38 cellular contexts compared by ENCODE assay signal in the genomic region with DNA sequence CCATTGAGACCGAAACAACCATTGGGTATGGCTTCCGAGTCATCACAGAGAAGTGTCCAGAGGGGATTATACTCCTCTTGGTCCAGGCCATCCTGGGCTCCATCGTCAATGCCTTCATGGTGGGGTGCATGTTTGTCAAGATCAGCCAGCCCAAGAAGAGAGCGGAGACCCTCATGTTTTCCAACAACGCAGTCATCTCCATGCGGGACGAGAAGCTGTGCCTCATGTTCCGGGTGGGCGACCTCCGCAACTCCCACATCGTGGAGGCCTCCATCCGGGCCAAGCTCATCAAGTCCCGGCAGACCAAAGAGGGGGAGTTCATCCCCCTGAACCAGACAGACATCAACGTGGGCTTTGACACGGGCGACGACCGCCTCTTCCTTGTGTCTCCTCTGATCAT. TPM values are rescaled to one million over a fixed set of nuclear protein-coding genes. Genes with fewer than 3 reads are reported as not detected.
"Had no signal": no experiment of that assay in that cellular context is flagged by ENCODE, and none has a peak within 500 bp of the region (broad histone marks: within the 10 kb centered on the region; RNA-seq: fewer than 3 reads in every experiment).

No MANE protein-coding gene starts in this region.

- H3K27me3 ChIP-seq: adrenal gland, body of pancreas, brain microvascular endothelial cell, cardiac muscle cell had no signal

- H3K36me3 Mint-ChIP-seq: activated CD4-positive, alpha-beta memory T cell treated with anti-CD3 and anti-CD28 coated beads for 36 hours; activated naive CD4-positive, alpha-beta T cell treated with anti-CD3 and anti-CD28 coated beads, Interleukin-2, amount 50 U/mL, for 72 hours; activated naive CD8-positive, alpha-beta T cell treated with anti-CD3 and anti-CD28 coated beads for 36 hours; T-cell had no signal

- H3K36me3 ChIP-seq: brain microvascular endothelial cell, breast epithelium had no signal

- H3K4me3 ChIP-seq: adrenal gland, body of pancreas, breast epithelium, cardiac muscle cell had no signal

- H3K27ac ChIP-seq: adrenal gland, body of pancreas, brain microvascular endothelial cell, breast epithelium, cardiac muscle cell, VCaP had no signal

- DNase-seq: activated B cell treated with CpG ODN at 0.5 μM for 24 hours; activated CD4-positive, alpha-beta memory T cell treated with anti-CD3 and anti-CD28 coated beads for 36 hours; activated CD4-positive, alpha-beta T cell treated with anti-CD3 and anti-CD28 coated beads for 4 hours; activated CD4-positive, alpha-beta T cell treated with anti-CD3 and anti-CD28 coated beads, Interleukin-2, amount 10 ng/mL, durations not matched to agents 24 days and 14 days; activated CD4-positive, alpha-beta T cell treated with anti-CD3 and anti-CD28 coated beads, Interleukin-2, amount 50 U/mL, for 1 hour; activated CD4-positive, alpha-beta T cell treated with anti-CD3 and anti-CD28 coated beads, Interleukin-2, amount 50 U/mL, for 4 hours; activated CD4-positive, CD25-positive, alpha-beta regulatory T cell treated with anti-CD3 and anti-CD28 coated beads, Interleukin-2, amount 50 U/mL, for 72 hours; activated CD8-positive, alpha-beta memory T cell treated with anti-CD3 and anti-CD28 coated beads, Interleukin-2, amount 50 U/mL, for 4 hours; activated CD8-positive, alpha-beta T cell treated with anti-CD3 and anti-CD28 coated beads for 36 hours; activated gamma-delta T cell treated with Interleukin-2 at 50 U/mL for 16 hours; activated naive CD4-positive, alpha-beta T cell; activated naive CD4-positive, alpha-beta T cell treated with anti-CD3 and anti-CD28 coated beads for 36 hours; activated naive CD4-positive, alpha-beta T cell treated with anti-CD3 and anti-CD28 coated beads, Interleukin-2, amount 50 U/mL, for 16 hours; activated naive CD8-positive, alpha-beta T cell treated with anti-CD3 and anti-CD28 coated beads for 36 hours; activated T-cell treated with anti-CD3 and anti-CD28 coated beads for 4 hours; activated T-cell treated with anti-CD3 and anti-CD28 coated beads, Interleukin-2, amount 50 U/mL, for 1 hour; activated T-cell treated with anti-CD3 and anti-CD28 coated beads, Interleukin-2, amount 50 U/mL, for 4 hours; activated T-cell treated with anti-CD3 and anti-CD28 coated beads, Interleukin-2, amount 50 U/mL, for 72 hours; adrenal gland; amniotic stem cell; body of pancreas; brain microvascular endothelial cell; cerebellar nuclear complex; T-cell; T-helper 17 cell had no signal

- H3K9me3 ChIP-seq: adrenal gland, body of pancreas, breast epithelium had no signal

- H3K9me3 Mint-ChIP-seq: activated B cell treated with CpG ODN at 0.5 μM for 24 hours; activated CD4-positive, alpha-beta memory T cell treated with anti-CD3 and anti-CD28 coated beads for 36 hours; activated CD8-positive, alpha-beta T cell treated with anti-CD3 and anti-CD28 coated beads for 36 hours; activated naive CD4-positive, alpha-beta T cell treated with anti-CD3 and anti-CD28 coated beads for 36 hours; activated naive CD4-positive, alpha-beta T cell treated with anti-CD3 and anti-CD28 coated beads, Interleukin-2, amount 50 U/mL, for 72 hours; activated naive CD8-positive, alpha-beta T cell treated with anti-CD3 and anti-CD28 coated beads for 36 hours; activated T-cell treated with anti-CD3 and anti-CD28 coated beads, Interleukin-2, amount 50 U/mL, for 4 hours; activated T-cell treated with anti-CD3 and anti-CD28 coated beads, Interleukin-2, amount 50 U/mL, for 72 hours; activated T-helper 17 cell treated with anti-CD3 and anti-CD28 coated beads, Interleukin-2, amount 50 U/mL, for 72 hours; central memory CD8-positive, alpha-beta T cell; T-cell had no signal

- ATAC-seq: activated CD8-positive, alpha-beta T cell treated with anti-CD3 and anti-CD28 coated beads for 36 hours; activated naive CD4-positive, alpha-beta T cell treated with anti-CD3 and anti-CD28 coated beads, Interleukin-2, amount 50 U/mL, for 72 hours; activated T-cell treated with anti-CD3 and anti-CD28 coated beads, Interleukin-2, amount 50 U/mL, for 4 hours; activated T-cell treated with anti-CD3 and anti-CD28 coated beads, Interleukin-2, amount 50 U/mL, for 72 hours; activated T-helper 17 cell treated with anti-CD3 and anti-CD28 coated beads, Interleukin-2, amount 50 U/mL, for 72 hours; body of pancreas; T-cell; T-helper 17 cell had no signal

- H3K27ac Mint-ChIP-seq: activated B cell treated with CpG ODN at 0.5 μM for 24 hours; activated CD4-positive, alpha-beta memory T cell treated with anti-CD3 and anti-CD28 coated beads for 36 hours; activated CD4-positive, alpha-beta T cell treated with anti-CD3 and anti-CD28 coated beads, Interleukin-2, amount 10 ng/mL, durations not matched to agents 24 days and 14 days; activated CD8-positive, alpha-beta T cell treated with anti-CD3 and anti-CD28 coated beads for 36 hours; activated naive CD4-positive, alpha-beta T cell treated with anti-CD3 and anti-CD28 coated beads for 36 hours; activated naive CD4-positive, alpha-beta T cell treated with anti-CD3 and anti-CD28 coated beads, Interleukin-2, amount 50 U/mL, for 72 hours; activated naive CD8-positive, alpha-beta T cell treated with anti-CD3 and anti-CD28 coated beads for 36 hours; activated T-cell treated with anti-CD3 and anti-CD28 coated beads, Interleukin-2, amount 50 U/mL, for 72 hours; activated T-helper 1 cell treated with anti-CD3 and anti-CD28 coated beads, Interleukin-12 subunit alpha, Interleukin-12 subunit beta, Interleukin-2, Interleukin-4 antibody, amounts not matched to agents 30 ng/mL and 10 ng/mL and 1 ng/mL, durations not matched to agents 14 hours and 24 hours and 36 hours; activated T-helper 17 cell treated with anti-CD3 and anti-CD28 coated beads, Interleukin-2, amount 50 U/mL, for 72 hours; T-cell; T-helper 17 cell had no signal

- H3K4me1 Mint-ChIP-seq: activated CD4-positive, alpha-beta T cell treated with anti-CD3 and anti-CD28 coated beads, Interleukin-2, amount 10 ng/mL, durations not matched to agents 24 days and 14 days; activated naive CD8-positive, alpha-beta T cell treated with anti-CD3 and anti-CD28 coated beads for 36 hours; activated T-helper 17 cell treated with anti-CD3 and anti-CD28 coated beads, Interleukin-2, amount 50 U/mL, for 72 hours; central memory CD8-positive, alpha-beta T cell had no signal

- H3K4me3 Mint-ChIP-seq: activated B cell treated with CpG ODN at 0.5 μM for 24 hours; activated CD4-positive, alpha-beta memory T cell treated with anti-CD3 and anti-CD28 coated beads for 36 hours; activated CD4-positive, alpha-beta T cell treated with anti-CD3 and anti-CD28 coated beads, Interleukin-2, amount 10 ng/mL, durations not matched to agents 24 days and 14 days; activated CD8-positive, alpha-beta T cell treated with anti-CD3 and anti-CD28 coated beads for 36 hours; activated naive CD4-positive, alpha-beta T cell treated with anti-CD3 and anti-CD28 coated beads for 36 hours; activated naive CD8-positive, alpha-beta T cell treated with anti-CD3 and anti-CD28 coated beads for 36 hours; activated T-cell treated with anti-CD3 and anti-CD28 coated beads, Interleukin-2, amount 50 U/mL, for 4 hours; activated T-cell treated with anti-CD3 and anti-CD28 coated beads, Interleukin-2, amount 50 U/mL, for 72 hours; activated T-helper 1 cell treated with anti-CD3 and anti-CD28 coated beads, Interleukin-12 subunit alpha, Interleukin-12 subunit beta, Interleukin-2, Interleukin-4 antibody, amounts not matched to agents 30 ng/mL and 10 ng/mL and 1 ng/mL, durations not matched to agents 14 hours and 24 hours and 36 hours; activated T-helper 17 cell treated with anti-CD3 and anti-CD28 coated beads, Interleukin-2, amount 50 U/mL, for 72 hours; central memory CD8-positive, alpha-beta T cell; T-cell; T-helper 17 cell had no signal

RNA-seq across cellular contexts. Expression of a gene that starts 20.5 kb away (rescaled TPM):
- total RNA-seq: activated B cell treated with CpG ODN at 0.5 μM for 24 hours; activated CD4-positive, alpha-beta memory T cell treated with anti-CD3 and anti-CD28 coated beads for 36 hours; activated CD4-positive, alpha-beta T cell treated with anti-CD3 and anti-CD28 coated beads, Interleukin-2, amount 10 ng/mL, durations not matched to agents 24 days and 14 days; activated CD8-positive, alpha-beta memory T cell treated with anti-CD3 and anti-CD28 coated beads for 36 hours; activated CD8-positive, alpha-beta T cell treated with anti-CD3 and anti-CD28 coated beads for 36 hours; activated naive CD4-positive, alpha-beta T cell treated with anti-CD3 and anti-CD28 coated beads for 36 hours; activated naive CD4-positive, alpha-beta T cell treated with anti-CD3 and anti-CD28 coated beads, Interleukin-2, amount 50 U/mL, for 72 hours; activated naive CD8-positive, alpha-beta T cell treated with anti-CD3 and anti-CD28 coated beads for 36 hours; activated T-cell treated with anti-CD3 and anti-CD28 coated beads, Interleukin-2, amount 50 U/mL, for 4 hours; activated T-helper 1 cell treated with anti-CD3 and anti-CD28 coated beads, Interleukin-12 subunit alpha, Interleukin-12 subunit beta, Interleukin-2, Interleukin-4 antibody, amounts not matched to agents 30 ng/mL and 10 ng/mL and 1 ng/mL, durations not matched to agents 14 hours and 24 hours and 36 hours; activated T-helper 17 cell treated with anti-CD3 and anti-CD28 coated beads, Interleukin-2, amount 50 U/mL, for 72 hours; T-helper 1 cell treated with Interleukin-12 subunit alpha and Interleukin-12 subunit beta and Interleukin-4 antibody, amounts not matched to agents 30 ng/mL and 1 ng/mL, for 36 hours; T-helper 17 cell; T-helper 2 cell treated with Interferon-gamma antibody and Interleukin-4, amounts not matched to agents 100 ng/mL and 5 ng/mL, for 36 hours had no signal

RNA-seq across cellular contexts. Expression of a gene that starts 31.0 kb away (rescaled TPM):
- total RNA-seq: activated B cell treated with CpG ODN at 0.5 μM for 24 hours; activated CD4-positive, alpha-beta memory T cell treated with anti-CD3 and anti-CD28 coated beads for 36 hours; activated CD4-positive, alpha-beta T cell treated with anti-CD3 and anti-CD28 coated beads, Interleukin-2, amount 10 ng/mL, durations not matched to agents 24 days and 14 days; activated CD8-positive, alpha-beta memory T cell treated with anti-CD3 and anti-CD28 coated beads for 36 hours; activated CD8-positive, alpha-beta T cell treated with anti-CD3 and anti-CD28 coated beads for 36 hours; activated naive CD4-positive, alpha-beta T cell treated with anti-CD3 and anti-CD28 coated beads for 36 hours; activated naive CD4-positive, alpha-beta T cell treated with anti-CD3 and anti-CD28 coated beads, Interleukin-2, amount 50 U/mL, for 72 hours; activated naive CD8-positive, alpha-beta T cell treated with anti-CD3 and anti-CD28 coated beads for 36 hours; activated T-cell treated with anti-CD3 and anti-CD28 coated beads, Interleukin-2, amount 50 U/mL, for 4 hours; activated T-helper 1 cell treated with anti-CD3 and anti-CD28 coated beads, Interleukin-12 subunit alpha, Interleukin-12 subunit beta, Interleukin-2, Interleukin-4 antibody, amounts not matched to agents 30 ng/mL and 10 ng/mL and 1 ng/mL, durations not matched to agents 14 hours and 24 hours and 36 hours; activated T-helper 17 cell treated with anti-CD3 and anti-CD28 coated beads, Interleukin-2, amount 50 U/mL, for 72 hours; aorta; body of pancreas; cardiac muscle cell; T-cell; T-helper 1 cell treated with Interleukin-12 subunit alpha and Interleukin-12 subunit beta and Interleukin-4 antibody, amounts not matched to agents 30 ng/mL and 1 ng/mL, for 36 hours; T-helper 17 cell; T-helper 2 cell treated with Interferon-gamma antibody and Interleukin-4, amounts not matched to agents 100 ng/mL and 5 ng/mL, for 36 hours had no signal
- polyA plus RNA-seq: aorta had no signal

RNA-seq across cellular contexts. Expression of a gene that starts 44.6 kb away (rescaled TPM):
- total RNA-seq: activated B cell treated with CpG ODN at 0.5 μM for 24 hours; activated CD4-positive, alpha-beta memory T cell treated with anti-CD3 and anti-CD28 coated beads for 36 hours; activated CD4-positive, alpha-beta T cell treated with anti-CD3 and anti-CD28 coated beads, Interleukin-2, amount 10 ng/mL, durations not matched to agents 24 days and 14 days; activated CD8-positive, alpha-beta memory T cell treated with anti-CD3 and anti-CD28 coated beads for 36 hours; activated CD8-positive, alpha-beta T cell treated with anti-CD3 and anti-CD28 coated beads for 36 hours; activated naive CD4-positive, alpha-beta T cell treated with anti-CD3 and anti-CD28 coated beads for 36 hours; activated naive CD4-positive, alpha-beta T cell treated with anti-CD3 and anti-CD28 coated beads, Interleukin-2, amount 50 U/mL, for 72 hours; activated naive CD8-positive, alpha-beta T cell treated with anti-CD3 and anti-CD28 coated beads for 36 hours; activated T-cell treated with anti-CD3 and anti-CD28 coated beads, Interleukin-2, amount 50 U/mL, for 4 hours; activated T-cell treated with anti-CD3 and anti-CD28 coated beads, Interleukin-2, amount 50 U/mL, for 72 hours; activated T-helper 1 cell treated with anti-CD3 and anti-CD28 coated beads, Interleukin-12 subunit alpha, Interleukin-12 subunit beta, Interleukin-2, Interleukin-4 antibody, amounts not matched to agents 30 ng/mL and 10 ng/mL and 1 ng/mL, durations not matched to agents 14 hours and 24 hours and 36 hours; activated T-helper 17 cell treated with anti-CD3 and anti-CD28 coated beads, Interleukin-2, amount 50 U/mL, for 72 hours; adrenal gland; astrocyte; body of pancreas; cardiac muscle cell; chondrocyte; T-cell; T-helper 1 cell treated with Interleukin-12 subunit alpha and Interleukin-12 subunit beta and Interleukin-4 antibody, amounts not matched to agents 30 ng/mL and 1 ng/mL, for 36 hours; T-helper 2 cell treated with Interferon-gamma antibody and Interleukin-4, amounts not matched to agents 100 ng/mL and 5 ng/mL, for 36 hours had no signal
- polyA plus RNA-seq: aorta, cardiac muscle cell had no signal
